Comparison of ENCODE assay signal across 21 cellular contexts in genomic region chr22:46853191-46853590, GRCh38.
DNase-seq lines count a peak whose midpoint lies in the region; ATAC-seq, FAIRE-seq and TF ChIP-seq lines count a peak whose summit lies in the region.
"Had no signal": no experiment of that assay in that cellular context is flagged by ENCODE, and none has a peak within 500 bp of the region (broad histone marks: within the 10 kb centered on the region; RNA-seq: fewer than 3 reads in every experiment).

No MANE protein-coding gene starts in this region.

- H3K36me3 ChIP-seq in Caco-2 (ENCODE audit: control insufficient read depth, insufficient read depth, low read length) (no peaks in the 10 kb centered on the region), upper lobe of left lung (no peaks in the 10 kb centered on the region), small intestine (ENCODE audit: control insufficient read depth in 2 of 2, insufficient read depth in 2 of 2, low read length in 2 of 2) (no peaks in the 10 kb centered on the region)

- POLR2A ChIA-PET in Caco-2 (lab: Charles Lee), result no interaction called here
- POLR2A ChIA-PET in WTC11 (lab: Charles Lee), result no interaction called here

- H3K4me3 ChIP-seq in Caco-2 (ENCODE audit: low read depth, low read length) (no peak overlapping the region), upper lobe of left lung (no peak overlapping the region), small intestine (ENCODE audit: low read depth in 1 of 2, low read length in 2 of 2) (no peak overlapping the region)

- CTCF ChIA-PET in Caco-2 (lab: Charles Lee) (no interaction called here), WTC11 (lab: Charles Lee) (no interaction called here)

- DNase-seq in Caco-2 (no peak), WTC11 (ENCODE audit: low spot score) (no peak), nephron progenitor cell (no peak), upper lobe of left lung (peak in 1 of 2 donors; percentile 36), small intestine (no peak), midbrain (lab: John Stamatoyannopoulos, UW) (no peak)
- no peak for DNase-seq in activated T-cell treated with anti-CD3 and anti-CD28 coated beads, Interleukin-2, amount 50 U/mL, for 48 hours
- DNase-seq: CD4-positive, alpha-beta memory T cell; DMS153; DMS79 treated with DMSO at 0.1 percent for 48 hours; EL; HCEC 1CT; HFFc6 had no signal

- H3K4me3 Mint-ChIP-seq in Caco-2 (ENCODE audit: unreplicated experiment) (no peak overlapping the region), WTC11 (no peak overlapping the region), nephron progenitor cell (no peak overlapping the region)
- H3K4me3 Mint-ChIP-seq: B cell; CD4-positive, alpha-beta memory T cell; HFFc6 had no signal

- no peaks in the 10 kb centered on the region for H3K9me3 ChIP-seq in Caco-2
- no peaks in the 10 kb centered on the region for H3K9me3 ChIP-seq in upper lobe of left lung
- H3K9me3 ChIP-seq in small intestine (ENCODE audit: control insufficient read depth, low read depth), result no peaks in the 10 kb centered on the region

- ATAC-seq in WTC11 (no peak), upper lobe of left lung (ENCODE audit: low FRiP score in 2 of 2) (no peak)

- H3K4me1 ChIP-seq in Caco-2 (no peaks in the 10 kb centered on the region), upper lobe of left lung (peaks cover 0 to 14% (median 13%) of the 10 kb centered on the region in 4 donors), small intestine (ENCODE audit: control insufficient read depth in 2 of 2, insufficient read depth in 1 of 2, low read depth in 1 of 2, low read length in 1 of 2) (peaks cover 0 to 5% of the 10 kb centered on the region in 2 donors)

- intact Hi-C loops in Caco-2 (cut with micrococcal nuclease; ENCODE audit: unreplicated experiment), result no loop called here

- TF ChIP-seq CTCF in Caco-2 (IDR thresholded peaks at IDR 0.05; ENCODE audit: insufficient read depth in 1 of 2, low read depth in 1 of 2, low read length in 1 of 2, severe bottlenecking in 1 of 2, unreplicated experiment in 1 of 2) (no peak), WTC11 (IDR thresholded peaks at IDR 0.05) (no peak), nephron progenitor cell (IDR thresholded peaks at IDR 0.05) (no peak), upper lobe of left lung (IDR thresholded peaks at IDR 0.05) (no peak)

- no peak for TF ChIP-seq POLR2A in upper lobe of left lung (IDR thresholded peaks at IDR 0.05)

- no peak for TF ChIP-seq EP300 in upper lobe of left lung (IDR thresholded peaks at IDR 0.05)

- no peaks in the 10 kb centered on the region for H3K27me3 Mint-ChIP-seq in Caco-2 (ENCODE audit: insufficient read depth, unreplicated experiment)
- H3K27me3 Mint-ChIP-seq in WTC11 (ENCODE audit: low read depth), result no peaks in the 10 kb centered on the region; the same call in 1 of the 2 replicates
- H3K27me3 Mint-ChIP-seq in nephron progenitor cell (ENCODE audit: low read depth, poor library complexity), result no peaks in the 10 kb centered on the region
- H3K27me3 Mint-ChIP-seq: B cell; CD4-positive, alpha-beta memory T cell had no signal

- H3K36me3 Mint-ChIP-seq in Caco-2 (ENCODE audit: insufficient read depth, unreplicated experiment) (peaks cover 14% of the 10 kb centered on the region), WTC11 (peaks cover 14% of the 10 kb centered on the region), nephron progenitor cell (ENCODE audit: low read depth) (peaks cover 48% of the 10 kb centered on the region)

- H3K27ac Mint-ChIP-seq in Caco-2 (ENCODE audit: unreplicated experiment), result peak overlapping the region; percentile 42
- peak overlapping the region; percentile 70 for H3K27ac Mint-ChIP-seq in WTC11
- H3K27ac Mint-ChIP-seq in nephron progenitor cell, result peak overlapping the region; percentile 86
- H3K27ac Mint-ChIP-seq: HFFc6 had no signal

- H3K4me1 Mint-ChIP-seq in Caco-2 (ENCODE audit: low read depth, unreplicated experiment), result peaks cover 5% of the 10 kb centered on the region
- peaks cover 28% of the 10 kb centered on the region for H3K4me1 Mint-ChIP-seq in WTC11
- peaks cover 45% of the 10 kb centered on the region for H3K4me1 Mint-ChIP-seq in nephron progenitor cell

- BruUV-seq in Caco-2 (replicated peaks; lab: Mats Ljungman, UMichigan), result no TSS peak

- peak overlapping the region; percentile 52 to 83 (median 64) for H3K27ac ChIP-seq in upper lobe of left lung
- H3K27ac ChIP-seq in small intestine (ENCODE audit: low read depth in 1 of 2, low read length in 1 of 2), result no peak overlapping the region

- no peaks in the 10 kb centered on the region for H3K27me3 ChIP-seq in Caco-2 (replicated peaks; ENCODE audit: control insufficient read depth, insufficient read depth, low read length)
- H3K27me3 ChIP-seq in upper lobe of left lung, result no peaks in the 10 kb centered on the region
- no peaks in the 10 kb centered on the region for H3K27me3 ChIP-seq in small intestine (ENCODE audit: control insufficient read depth in 2 of 2, insufficient read depth in 2 of 2, low read length in 2 of 2)

- WGBS in upper lobe of left lung, 2 donors, result 93% methylated on average over 15 to 16 of the region's 16 CpGs
- WGBS in small intestine, 3 donors, result 92 to 96% (median 94%) methylated on average over 16 of the region's 16 CpGs

- FAIRE-seq in small intestine (lab: Jason Lieb, UNC), result no peak
- FAIRE-seq: A204.1, D721Med, G401.6, GM12892, GM19239, H1, HTR-8/SVneo had no signal

- H3K9me3 Mint-ChIP-seq in Caco-2 (ENCODE audit: unreplicated experiment) (no peaks in the 10 kb centered on the region), WTC11 (0 out of 2 replicates have a peak, but pooled peaks cover under 1% of the 10 kb centered on the region), nephron progenitor cell (peaks cover 9% of the 10 kb centered on the region)
- H3K9me3 Mint-ChIP-seq: CD4-positive, alpha-beta memory T cell had no signal

TF ChIP-seq in WTC11, 78 proteins besides CTCF, POLR2A, EP300 and RAD21:
- no peak for TF ChIP-seq ATF1 (CRISPR knock-in tag; IDR thresholded peaks at IDR 0.05)
- TF ChIP-seq FOXP4 (CRISPR knock-in tag; IDR thresholded peaks at IDR 0.05), result no peak

Comparison
In these comparisons a context has a peak if more than half of its experiments do, and no peak if none do; other contexts are left out.
1. H3K27ac ChIP-seq: peak in upper lobe of left lung (4 of 4); none in small intestine (0 of 2).
2. Peak in every context shown above with its lines, with median percentiles within 50 percentile points of each other: H3K27ac Mint-ChIP-seq.